ENCODE assay signal across 13 cellular contexts in genomic region chr2:28412625-28413151, GRCh38. TPM values are rescaled to one million over a fixed set of nuclear protein-coding genes. Genes with fewer than 3 reads are reported as not detected.
DNase-seq lines count a peak whose midpoint lies in the region; ATAC-seq and TF ChIP-seq lines count a peak whose summit lies in the region.
"Had no signal": no experiment of that assay in that cellular context is flagged by ENCODE, and none has a peak within 500 bp of the region (broad histone marks: within the 10 kb centered on the region; RNA-seq: fewer than 3 reads in every experiment).

No MANE protein-coding gene starts in this region.

- H3K79me1 ChIP-seq in neuronal stem cell (ENCODE audit: low read depth, low read length): no peaks in the 10 kb centered on the region

- no peak overlapping the region for H2BK12ac ChIP-seq in neuronal stem cell (ENCODE audit: low read length)

- no peak for TF ChIP-seq CTCF in CD14-positive monocyte (IDR thresholded peaks at IDR 0.05)
- TF ChIP-seq CTCF in chondrocyte (IDR thresholded peaks at IDR 0.05): no peak
- no peak for TF ChIP-seq CTCF in suprapubic skin (IDR thresholded peaks at IDR 0.05)

- H3K4me1 Mint-ChIP-seq in CD14-positive monocyte (peaks cover 71% of the 10 kb centered on the region), chondrocyte (ENCODE audit: low read depth) (peaks cover 62% of the 10 kb centered on the region)
- H3K4me1 Mint-ChIP-seq in CD8-positive, alpha-beta memory T cell: peaks cover 48 to 64% (median 54%) of the 10 kb centered on the region in 3 donors

- no peak overlapping the region for H3K4me2 ChIP-seq in neuronal stem cell (ENCODE audit: insufficient read depth, low read length, poor library complexity, severe bottlenecking)

- H3K36me3 Mint-ChIP-seq in CD14-positive monocyte (peaks cover 84 to 100% of the 10 kb centered on the region in 2 donors), chondrocyte (ENCODE audit: low read depth) (peaks cover 51% of the 10 kb centered on the region)
- peaks cover 3 to 75% (median 6%) of the 10 kb centered on the region in 3 donors for H3K36me3 Mint-ChIP-seq in CD8-positive, alpha-beta memory T cell

- H2AK5ac ChIP-seq in neuronal stem cell (ENCODE audit: low read depth, low read length): no peak overlapping the region

- peaks cover 0 to 3% (median 2%) of the 10 kb centered on the region in 3 donors for H3K27me3 Mint-ChIP-seq in CD14-positive monocyte (ENCODE audit: low read depth in 3 of 3)
- H3K27me3 Mint-ChIP-seq in CD8-positive, alpha-beta memory T cell: peaks cover 0 to 3% of the 10 kb centered on the region in 2 donors
- H3K27me3 Mint-ChIP-seq in chondrocyte (ENCODE audit: low read depth): no peaks in the 10 kb centered on the region

- H3K9me3 ChIP-seq in CD8-positive, alpha-beta memory T cell (ENCODE audit: low read length): no peaks in the 10 kb centered on the region
- H3K9me3 ChIP-seq in neuronal stem cell (replicated peaks in 1 of 2; ENCODE audit: control insufficient read depth in 2 of 2, insufficient read depth in 1 of 2, low read depth in 1 of 2, low read length in 2 of 2) (no peaks in the 10 kb centered on the region), suprapubic skin (no peaks in the 10 kb centered on the region)
- H3K9me3 ChIP-seq: body of pancreas, pancreas had no signal

- peaks cover 13% of the 10 kb centered on the region for H3K36me3 ChIP-seq in CD8-positive, alpha-beta memory T cell (ENCODE audit: insufficient read depth, low read length)
- peaks cover 35 to 51% of the 10 kb centered on the region in 2 donors for H3K36me3 ChIP-seq in neuronal stem cell (replicated peaks in 1 of 2; ENCODE audit: control insufficient read depth in 2 of 2, insufficient read depth in 2 of 2, low read length in 2 of 2)
- H3K36me3 ChIP-seq in suprapubic skin: peaks cover 85% of the 10 kb centered on the region

- no peak for ATAC-seq in GM21515 (IDR thresholded peaks at IDR 0.05; ENCODE audit: unreplicated experiment)
- ATAC-seq: body of pancreas had no signal

- H3K27ac ChIP-seq in CD8-positive, alpha-beta memory T cell (ENCODE audit: low read depth, low read length): no peak overlapping the region
- H3K27ac ChIP-seq in neuronal stem cell (replicated peaks; ENCODE audit: low read length) (no peak overlapping the region), suprapubic skin (no peak overlapping the region)
- H3K27ac ChIP-seq: body of pancreas, pancreas had no signal

- H3K4ac ChIP-seq in neuronal stem cell (ENCODE audit: low read length): no peak overlapping the region

- TF ChIP-seq POLR2A in suprapubic skin (IDR thresholded peaks at IDR 0.05): no peak

- peaks cover 0 to 2% (median 0%) of the 10 kb centered on the region in 7 donors for H3K9me3 Mint-ChIP-seq in CD14-positive monocyte
- H3K9me3 Mint-ChIP-seq in CD8-positive, alpha-beta memory T cell: peaks cover 0 to 2% (median 0%) of the 10 kb centered on the region in 5 donors
- H3K9me3 Mint-ChIP-seq in chondrocyte (ENCODE audit: low read depth): no peaks in the 10 kb centered on the region
- H3K9me3 Mint-ChIP-seq: activated T-helper 2 cell treated with anti-CD3 and anti-CD28 coated beads, Interferon-gamma antibody, Interleukin-2, Interleukin-4, amounts not matched to agents 10 μg/mL and 5 μg/mL and 100 μg/mL, durations not matched to agents 14 hours and 24 hours and 36 hours had no signal

- no peak overlapping the region for H2AFZ ChIP-seq in neuronal stem cell (ENCODE audit: low read length)

- no peak overlapping the region for H2BK15ac ChIP-seq in neuronal stem cell (ENCODE audit: low read length)

- DNase-seq in CD14-positive monocyte (ENCODE audit: low spot score): no peak
- DNase-seq in CD8-positive, alpha-beta memory T cell: no peak
- DNase-seq in chondrocyte (ENCODE audit: low spot score): peak; percentile 18
- DNase-seq in neuronal stem cell (ENCODE audit: low spot score): no peak
- DNase-seq in suprapubic skin (ENCODE audit: low spot score in 2 of 2): no peak
- DNase-seq in epidermal melanocyte (ENCODE audit: insufficient read length, low spot score): no peak
- DNase-seq: activated CD4-positive, alpha-beta T cell treated with anti-CD3 and anti-CD28 coated beads for 4 hours; body of pancreas; Kasumi-1; NCI-H226 had no signal

- H2BK120ac ChIP-seq in neuronal stem cell (ENCODE audit: low read depth, low read length): no peak overlapping the region

- no peak overlapping the region for H3K23ac ChIP-seq in neuronal stem cell (ENCODE audit: low read depth, low read length, poor library complexity)

- H3K4me3 ChIP-seq in CD8-positive, alpha-beta memory T cell (ENCODE audit: low read length): no peak overlapping the region
- no peak overlapping the region for H3K4me3 ChIP-seq in neuronal stem cell (ENCODE audit: low read length in 2 of 2)
- no peak overlapping the region for H3K4me3 ChIP-seq in suprapubic skin
- H3K4me3 ChIP-seq: body of pancreas, pancreas had no signal

- H3K9ac ChIP-seq in neuronal stem cell (ENCODE audit: low read depth, low read length, poor library complexity): no peak overlapping the region

- H3K27ac Mint-ChIP-seq in CD14-positive monocyte: peak overlapping the region; percentile 69 to 95 (median 82)
- H3K27ac Mint-ChIP-seq in CD8-positive, alpha-beta memory T cell: peak overlapping the region in 7 of 8 donors; percentile 29 to 100 (median 81)
- peak overlapping the region; percentile 39 for H3K27ac Mint-ChIP-seq in chondrocyte (ENCODE audit: unreplicated experiment)
- H3K27ac Mint-ChIP-seq: activated T-helper 2 cell treated with anti-CD3 and anti-CD28 coated beads, Interferon-gamma antibody, Interleukin-2, Interleukin-4, amounts not matched to agents 10 μg/mL and 5 μg/mL and 100 μg/mL, durations not matched to agents 14 hours and 24 hours and 36 hours had no signal

- H2BK5ac ChIP-seq in neuronal stem cell (ENCODE audit: low read length): peak overlapping the region; percentile 3

- no peaks in the 10 kb centered on the region for H3K27me3 ChIP-seq in CD8-positive, alpha-beta memory T cell (ENCODE audit: insufficient read depth, low read length, poor library complexity, severe bottlenecking)
- H3K27me3 ChIP-seq in neuronal stem cell (ENCODE audit: control insufficient read depth in 3 of 3, insufficient read depth in 3 of 3, low read depth in 1 of 3, low read length in 3 of 3) (no peaks in the 10 kb centered on the region), suprapubic skin (no peaks in the 10 kb centered on the region)
- H3K27me3 ChIP-seq: body of pancreas, pancreas had no signal

- peaks cover 46% of the 10 kb centered on the region for H3K4me1 ChIP-seq in CD8-positive, alpha-beta memory T cell (ENCODE audit: insufficient read depth, low read length)
- H3K4me1 ChIP-seq in neuronal stem cell (ENCODE audit: control insufficient read depth in 2 of 2, insufficient read depth in 1 of 2, low read depth in 1 of 2, low read length in 2 of 2): peaks cover 0 to 2% of the 10 kb centered on the region in 2 donors
- H3K4me1 ChIP-seq in suprapubic skin: peaks cover 46% of the 10 kb centered on the region
- H3K4me1 ChIP-seq: pancreas had no signal

- H3K14ac ChIP-seq in neuronal stem cell (ENCODE audit: low read length): no peak overlapping the region

- POLR2A ChIA-PET in CD8-positive, alpha-beta memory T cell (lab: Charles Lee): no interaction called here

- no peak overlapping the region for H3K18ac ChIP-seq in neuronal stem cell (ENCODE audit: low read length)

- no CpG with 5 or more reads among the region's 6 CpGs for WGBS in neuronal stem cell (ENCODE audit: extremely low coverage in 2 of 2, insufficient read length in 2 of 2, insufficient replicate concordance in 1 of 2), 2 donors
- WGBS in suprapubic skin: 83% methylated on average over 6 of the region's 6 CpGs

- TF ChIP-seq EP300 in suprapubic skin (IDR thresholded peaks at IDR 0.05): no peak

- H4K8ac ChIP-seq in neuronal stem cell (ENCODE audit: low read depth, low read length): no peak overlapping the region

- no peak overlapping the region for H3K4me3 Mint-ChIP-seq in CD14-positive monocyte
- peak overlapping the region in 5 of 7 donors; percentile 1 to 59 (median 33) for H3K4me3 Mint-ChIP-seq in CD8-positive, alpha-beta memory T cell
- no peak overlapping the region for H3K4me3 Mint-ChIP-seq in chondrocyte (ENCODE audit: unreplicated experiment)

- intact Hi-C loops in CD14-positive monocyte (cut with micrococcal nuclease): loop anchor here in 1 of 2 donors (5.0 kb wide), 1 partner anchor 40 kb away; no protein-coding TSS in a partner anchor

- no peak overlapping the region for H4K91ac ChIP-seq in neuronal stem cell (ENCODE audit: low read depth, low read length, poor library complexity)

- CTCF ChIA-PET in CD8-positive, alpha-beta memory T cell (lab: Charles Lee): interaction anchor here (1.3 kb wide), 1 partner anchor 40 kb away, joined by 3 read pairs; no protein-coding TSS in a partner anchor

RNA-seq across cellular contexts. Expression of gene FOSL2, which starts 20.0 kb away (rescaled TPM):
- 10 to 100 TPM; 24.8 to 28.6 TPM for polyA plus RNA-seq in CD14-positive monocyte
- total RNA-seq in CD8-positive, alpha-beta memory T cell: 10 to 100 TPM; 46.2 to 47.3 TPM
- polyA plus RNA-seq in CD8-positive, alpha-beta memory T cell: 14.1 TPM
- 93.0 to 163 TPM (median 156 TPM) in 3 replicates for total RNA-seq in chondrocyte
- 6.6 TPM for polyA plus RNA-seq in neuronal stem cell (2013, experiment 1 of 2)
- polyA plus RNA-seq in neuronal stem cell (2013, experiment 2 of 2): 6.6 TPM
- total RNA-seq in suprapubic skin: 100 to 1,000 TPM; 298 to 370 (median 337) TPM

Comparison
In these comparisons a context has a peak if more than half of its experiments do, and no peak if none do; other contexts are left out.
1. H3K4me3 Mint-ChIP-seq: peak in CD8-positive, alpha-beta memory T cell (5 of 7); none in CD14-positive monocyte (0 of 2) and chondrocyte (single experiment).
2. Peak in every context shown above with its lines, with median percentiles within 50 percentile points of each other: H3K27ac Mint-ChIP-seq.